Comparison of ENCODE assay signal across 1 cellular context in the genomic region with DNA sequence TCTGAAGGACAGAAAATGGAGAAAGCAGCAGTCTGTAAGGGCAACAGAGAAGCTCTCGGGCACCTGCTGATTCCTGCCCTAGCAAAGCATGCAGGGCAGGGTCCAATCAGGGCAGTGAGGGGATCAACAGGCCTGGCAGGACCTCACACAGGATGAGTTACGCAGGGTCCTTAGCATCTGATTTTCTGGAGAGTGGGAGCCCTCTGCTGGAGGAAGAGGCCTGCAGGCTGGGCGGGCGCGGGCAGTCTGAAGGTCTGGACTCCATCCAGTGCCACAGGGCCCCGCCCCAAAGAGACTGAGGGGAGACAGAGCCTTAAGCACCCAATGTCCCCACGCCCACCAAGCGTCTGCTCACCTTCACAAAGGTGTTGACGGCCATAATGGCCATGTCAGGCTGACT.
TF ChIP-seq lines count a peak whose summit lies in the region.

No MANE protein-coding gene starts in this region.

TF ChIP-seq in SK-N-SH, 30 proteins besides CTCF, POLR2A, EP300 and RAD21:
- TF ChIP-seq ELF1 (IDR thresholded peaks at IDR 0.05) (no peak), SMC3 (IDR thresholded peaks at IDR 0.05; ENCODE audit: low read depth, low read length) (peak; percentile 77)
